In genomic region chr10:118968482-118968881, GRCh38 we compare ENCODE assay signal across 18 cellular contexts.
A peak's percentile ranks its signal among the peaks of the same experiment; 100 is the strongest.
DNase-seq lines count a peak whose midpoint lies in the region; TF ChIP-seq lines count a peak whose summit lies in the region.
"Had no signal": no experiment of that assay in that cellular context is flagged by ENCODE, and none has a peak within 500 bp of the region (broad histone marks: within the 10 kb centered on the region; RNA-seq: fewer than 3 reads in every experiment).

No MANE protein-coding gene starts in this region.

- H3K36me3 ChIP-seq in right atrium auricular region (no peaks in the 10 kb centered on the region), skeletal muscle tissue (ENCODE audit: control insufficient read depth in 3 of 3, insufficient read depth in 3 of 3, low read length in 3 of 3) (no peaks in the 10 kb centered on the region)
- H3K36me3 ChIP-seq: BE2C, Peyer's patch, SJSA1 had no signal

- H3K9me3 ChIP-seq in right atrium auricular region, result peaks cover 0 to 4% of the 10 kb centered on the region in 2 donors
- H3K9me3 ChIP-seq in skeletal muscle tissue (ENCODE audit: control insufficient read depth in 3 of 3, low read length in 3 of 3), result no peaks in the 10 kb centered on the region
- H3K9me3 ChIP-seq: BE2C, Peyer's patch, SJSA1 had no signal

- H3K4me1 ChIP-seq in right atrium auricular region (peaks cover 0 to 34% of the 10 kb centered on the region in 2 donors), skeletal muscle tissue (ENCODE audit: control insufficient read depth in 3 of 3, insufficient read depth in 3 of 3, low read length in 3 of 3) (peaks cover 32 to 46% (median 46%) of the 10 kb centered on the region in 3 donors)
- H3K4me1 ChIP-seq: Peyer's patch, SJSA1 had no signal

- no peak overlapping the region for H3K27ac ChIP-seq in right atrium auricular region
- H3K27ac ChIP-seq in skeletal muscle tissue (ENCODE audit: low read depth, low read length), result no peak overlapping the region
- H3K27ac ChIP-seq: Peyer's patch, SJSA1 had no signal

- no peak for TF ChIP-seq CTCF in right atrium auricular region (IDR thresholded peaks at IDR 0.05)
- no peak for TF ChIP-seq CTCF in brain (conservative IDR thresholded peaks at IDR 0.05)
- TF ChIP-seq CTCF in chondrocyte (IDR thresholded peaks at IDR 0.05), result no peak

- DNase-seq in cardiac septum (ENCODE audit: low spot score), result peak; percentile 24
- DNase-seq in right atrium auricular region (ENCODE audit: low spot score), result no peak
- DNase-seq in islet precursor cell, result peak; percentile 23
- no peak for DNase-seq in chondrocyte (ENCODE audit: low spot score)
- DNase-seq in head of caudate nucleus, result no peak
- no peak for DNase-seq in NCI-H510A treated with DMSO at 0.1 percent for 48 hours (lab: John Stamatoyannopoulos, UW)
- DNase-seq: BE2C; CD4-positive, CD25-positive, alpha-beta regulatory T cell; DMS153; H9; KG1; NCI-H1436 treated with DMSO at 0.1 percent for 48 hours; NCI-H1930; NCI-H345; Peyer's patch had no signal

- H3K4me3 Mint-ChIP-seq in brain (no peak overlapping the region), chondrocyte (ENCODE audit: unreplicated experiment) (no peak overlapping the region)
- H3K4me3 Mint-ChIP-seq: CD4-positive, CD25-positive, alpha-beta regulatory T cell; H9 had no signal

- peaks cover under 1 to 14% (median 14%) of the 10 kb centered on the region in 5 experiments for H3K9me3 Mint-ChIP-seq in brain
- H3K9me3 Mint-ChIP-seq in chondrocyte (ENCODE audit: low read depth), result peaks cover 15% of the 10 kb centered on the region

- H3K27me3 ChIP-seq in right atrium auricular region (no peaks in the 10 kb centered on the region), skeletal muscle tissue (ENCODE audit: control insufficient read depth in 3 of 3, insufficient read depth in 3 of 3, low read length in 3 of 3) (no peaks in the 10 kb centered on the region)
- H3K27me3 ChIP-seq: BE2C, Peyer's patch had no signal

- H3K4me3 ChIP-seq in right atrium auricular region (no peak overlapping the region), skeletal muscle tissue (ENCODE audit: low read length in 3 of 3) (peak overlapping the region; percentile 9 to 56 (median 41))
- H3K4me3 ChIP-seq: Peyer's patch, SJSA1 had no signal

- H3K36me3 Mint-ChIP-seq in brain (no peaks in the 10 kb centered on the region), chondrocyte (ENCODE audit: low read depth) (peaks cover 2% of the 10 kb centered on the region)

- H3K4me1 Mint-ChIP-seq in brain, result peaks cover 41% of the 10 kb centered on the region
- no peaks in the 10 kb centered on the region for H3K4me1 Mint-ChIP-seq in chondrocyte (ENCODE audit: low read depth)
- H3K4me1 Mint-ChIP-seq: CD4-positive, CD25-positive, alpha-beta regulatory T cell had no signal

- H3K27me3 Mint-ChIP-seq in brain (peaks cover 5% of the 10 kb centered on the region), chondrocyte (ENCODE audit: low read depth) (peaks cover 5% of the 10 kb centered on the region)

- H3K27ac Mint-ChIP-seq in brain, result peak overlapping the region in 3 of 5 experiments; percentile 3 to 58 (median 4)
- H3K27ac Mint-ChIP-seq in chondrocyte (ENCODE audit: unreplicated experiment), result no peak overlapping the region

- H3K9ac ChIP-seq in skeletal muscle tissue (ENCODE audit: low read depth in 1 of 3, low read length in 3 of 3), result peak overlapping the region; percentile 12 to 64 (median 32)

- intact Hi-C loops in cardiac septum (cut with DNase I) (no loop called here), head of caudate nucleus (cut with DNase I) (no loop called here)

Comparison
In these comparisons a context has a peak if more than half of its experiments do, and no peak if none do; other contexts are left out.
1. DNase-seq: peak in cardiac septum (single experiment) and islet precursor cell (single experiment); none in right atrium auricular region (single experiment), chondrocyte (single experiment), head of caudate nucleus (0 of 42) and NCI-H510A treated with DMSO at 0.1 percent for 48 hours (single experiment).
2. H3K4me3 ChIP-seq: peak in skeletal muscle tissue (3 of 3); none in right atrium auricular region (0 of 2).